ENCODE assay signal across 8 cellular contexts in the genomic region with DNA sequence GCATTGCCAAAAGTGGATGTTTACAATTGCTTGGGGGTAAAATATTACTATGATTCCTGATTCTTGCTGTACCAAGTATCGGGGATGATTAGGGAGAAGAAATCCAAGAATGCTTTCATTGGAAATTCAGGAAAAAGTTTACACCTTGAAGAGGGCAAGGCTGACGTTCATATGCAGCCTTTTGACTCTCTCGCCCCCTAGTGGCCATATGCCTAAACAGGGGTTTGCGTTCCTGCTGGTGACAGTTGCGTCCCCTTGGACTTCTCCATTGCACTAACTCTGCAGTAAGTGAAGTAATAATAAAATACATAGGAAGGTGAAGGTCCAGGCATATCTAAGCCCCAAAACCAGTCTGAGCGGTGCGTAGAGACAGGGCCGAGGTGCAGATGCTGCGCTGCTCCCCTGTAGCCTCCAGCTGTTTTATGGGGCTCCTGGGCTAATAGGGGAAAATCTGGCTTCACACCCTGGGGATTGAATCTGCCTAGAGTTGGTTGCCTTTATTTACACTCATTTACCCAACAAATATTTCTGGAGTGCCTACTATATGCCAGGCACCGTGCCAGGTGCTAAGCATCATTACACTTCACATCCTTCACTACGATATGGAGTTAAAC. TPM values are rescaled to one million over a fixed set of nuclear protein-coding genes. Genes with fewer than 3 reads are reported as not detected.
DNase-seq lines count a peak whose midpoint lies in the region; ATAC-seq and TF ChIP-seq lines count a peak whose summit lies in the region.

No MANE protein-coding gene starts in this region.

- H3K27me3 ChIP-seq in naive thymus-derived CD4-positive, alpha-beta T cell (ENCODE audit: control insufficient read depth in 2 of 2, insufficient read depth in 2 of 2, low read length in 2 of 2), result no peaks in the 10 kb centered on the region

- no peak overlapping the region for H3K27ac Mint-ChIP-seq in naive thymus-derived CD4-positive, alpha-beta T cell
- H3K27ac Mint-ChIP-seq in stimulated activated naive CD8-positive, alpha-beta T cell treated with anti-CD3 and anti-CD28 coated beads, Interleukin-15, amount 100 ng/mL, for 72 hours, result no peak overlapping the region

- intact Hi-C loops in naive thymus-derived CD4-positive, alpha-beta T cell (cut with micrococcal nuclease), result loop anchor here (1.0 to 5.0 kb wide), 10 partner anchors 202 to 1038 kb away; no protein-coding TSS in a partner anchor

- peaks cover 0 to 2% (median 0%) of the 10 kb centered on the region in 7 donors for H3K4me1 Mint-ChIP-seq in naive thymus-derived CD4-positive, alpha-beta T cell
- H3K4me1 Mint-ChIP-seq in stimulated activated naive CD8-positive, alpha-beta T cell treated with anti-CD3 and anti-CD28 coated beads, Interleukin-15, amount 100 ng/mL, for 72 hours, result no peaks in the 10 kb centered on the region

- H3K9me3 Mint-ChIP-seq in naive thymus-derived CD4-positive, alpha-beta T cell, result no peaks in the 10 kb centered on the region
- H3K9me3 Mint-ChIP-seq in stimulated activated naive CD8-positive, alpha-beta T cell treated with anti-CD3 and anti-CD28 coated beads, Interleukin-15, amount 100 ng/mL, for 72 hours, result no peaks in the 10 kb centered on the region

- no peaks in the 10 kb centered on the region for H3K36me3 ChIP-seq in naive thymus-derived CD4-positive, alpha-beta T cell (ENCODE audit: control insufficient read depth in 2 of 3, insufficient read depth in 3 of 3, low read length in 3 of 3)

- POLR2A ChIA-PET in naive thymus-derived CD4-positive, alpha-beta T cell (lab: Charles Lee), result no interaction called here

- no peaks in the 10 kb centered on the region for H3K4me1 ChIP-seq in naive thymus-derived CD4-positive, alpha-beta T cell (ENCODE audit: control insufficient read depth in 2 of 2, insufficient read depth in 2 of 2, low read length in 2 of 2)

- peaks cover 0 to 6% (median 0%) of the 10 kb centered on the region in 5 donors for H3K27me3 Mint-ChIP-seq in naive thymus-derived CD4-positive, alpha-beta T cell
- peaks cover 16% of the 10 kb centered on the region for H3K27me3 Mint-ChIP-seq in stimulated activated naive CD8-positive, alpha-beta T cell treated with anti-CD3 and anti-CD28 coated beads, Interleukin-15, amount 100 ng/mL, for 72 hours

- TF ChIP-seq POLR2A in erythroblast (IDR thresholded peaks at IDR 0.05; ENCODE audit: low read length), result no peak

- peak; percentile 99 for TF ChIP-seq CTCF in AG10803 (conservative IDR thresholded peaks at IDR 0.05; ENCODE audit: low read length)

- H3K27ac ChIP-seq in naive thymus-derived CD4-positive, alpha-beta T cell (ENCODE audit: low read depth, low read length), result no peak overlapping the region

- DNase-seq in AG10803 (ENCODE audit: low read depth) (peak; percentile 58), NCI-H748 (lab: John Stamatoyannopoulos, UW; ENCODE audit: unreplicated experiment) (peak; percentile 47), erythroblast (lab: John Stamatoyannopoulos, UW) (peak; percentile 55 to 78)
- peak; percentile 34 for DNase-seq in activated CD8-positive, alpha-beta memory T cell treated with anti-CD3 and anti-CD28 coated beads, Interleukin-2, amount 50 U/mL, for 24 hours (ENCODE audit: extremely low read depth)
- DNase-seq in naive thymus-derived CD4-positive, alpha-beta T cell, result peak; percentile 24 to 59 (median 43)
- DNase-seq in stimulated activated naive CD8-positive, alpha-beta T cell treated with anti-CD3 and anti-CD28 coated beads, Interleukin-15, amount 100 ng/mL, for 72 hours, result peak; percentile 50 to 55

- CTCF ChIA-PET in naive thymus-derived CD4-positive, alpha-beta T cell (lab: Charles Lee), result no interaction called here

- H3K9me3 ChIP-seq in naive thymus-derived CD4-positive, alpha-beta T cell (ENCODE audit: control insufficient read depth in 2 of 3, low read length in 3 of 3), result no peaks in the 10 kb centered on the region

- no peaks in the 10 kb centered on the region for H3K36me3 Mint-ChIP-seq in naive thymus-derived CD4-positive, alpha-beta T cell

- H3K4me3 ChIP-seq in AG10803 (ENCODE audit: low read length), result no peak overlapping the region
- H3K4me3 ChIP-seq in naive thymus-derived CD4-positive, alpha-beta T cell (ENCODE audit: low read length), result no peak overlapping the region

- H3K4me3 Mint-ChIP-seq in naive thymus-derived CD4-positive, alpha-beta T cell, result no peak overlapping the region
- H3K4me3 Mint-ChIP-seq in stimulated activated naive CD8-positive, alpha-beta T cell treated with anti-CD3 and anti-CD28 coated beads, Interleukin-15, amount 100 ng/mL, for 72 hours, result no peak overlapping the region

- peak; percentile 77 for ATAC-seq in GM18519 (IDR thresholded peaks at IDR 0.05; ENCODE audit: low FRiP score, unreplicated experiment)
- ATAC-seq in HG03135 (IDR thresholded peaks at IDR 0.05; ENCODE audit: unreplicated experiment), result peak; percentile 85
- ATAC-seq in naive thymus-derived CD4-positive, alpha-beta T cell, result peak; percentile 62
- ATAC-seq in stimulated activated naive CD8-positive, alpha-beta T cell treated with anti-CD3 and anti-CD28 coated beads, Interleukin-15, amount 100 ng/mL, for 72 hours, result peak; percentile 43

RNA-seq across cellular contexts. Expression of a gene that starts 12.4 kb away (rescaled TPM):
- 1 to 10 TPM in 1 of 5 experiments, under 1 TPM in 1, not detected in 3; 0.15 to 2.1 TPM for total RNA-seq in naive thymus-derived CD4-positive, alpha-beta T cell
- polyA plus RNA-seq in naive thymus-derived CD4-positive, alpha-beta T cell, result under 1 TPM in 1 of 2 donors, not detected in 1; 0.03 TPM
